ENCODE assay signal across 9 cellular contexts in the genomic region with DNA sequence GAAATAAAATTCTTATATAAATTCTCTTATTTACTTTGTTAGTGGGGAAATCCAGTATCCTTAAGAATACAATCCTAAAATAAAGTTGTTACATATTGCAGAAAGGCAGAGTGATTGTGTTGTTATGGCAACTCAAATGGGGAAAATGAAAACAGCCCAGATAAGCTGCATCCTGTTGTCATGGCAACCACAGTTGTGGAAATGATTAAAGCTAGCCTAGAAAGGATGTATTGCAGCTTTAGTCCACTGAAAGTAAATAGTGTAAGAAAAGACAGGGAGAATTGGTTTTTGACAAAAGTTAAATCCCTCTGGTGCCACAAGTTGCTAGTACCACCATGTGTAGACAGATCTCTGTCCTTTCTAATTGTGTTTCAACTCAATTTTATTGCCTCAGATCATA. TPM values are rescaled to one million over a fixed set of nuclear protein-coding genes. Genes with fewer than 3 reads are reported as not detected.
DNase-seq lines count a peak whose midpoint lies in the region; ATAC-seq and TF ChIP-seq lines count a peak whose summit lies in the region.
"Had no signal": no experiment of that assay in that cellular context is flagged by ENCODE, and none has a peak within 500 bp of the region (broad histone marks: within the 10 kb centered on the region; RNA-seq: fewer than 3 reads in every experiment).

No MANE protein-coding gene starts in this region.

- H3K4me1 ChIP-seq in mucosa of descending colon (ENCODE audit: low read depth) (no peaks in the 10 kb centered on the region), breast epithelium (no peaks in the 10 kb centered on the region)

- H3K4me3 ChIP-seq in Jurkat, Clone E6-1 (ENCODE audit: low read length), result no peak overlapping the region
- H3K4me3 ChIP-seq in mucosa of descending colon (no peak overlapping the region), breast epithelium (no peak overlapping the region)

- intact Hi-C loops in mucosa of descending colon (cut with DNase I, micrococcal nuclease) (no loop called here), breast epithelium (cut with DNase I; ENCODE audit: low total_unique reads) (no loop called here)

- no peak overlapping the region for H3K27ac ChIP-seq in breast epithelium
- H3K27ac ChIP-seq: neutrophil had no signal

- no peaks in the 10 kb centered on the region for H3K27me3 ChIP-seq in breast epithelium
- H3K27me3 ChIP-seq: neutrophil had no signal

- H3K36me3 ChIP-seq in mucosa of descending colon (ENCODE audit: low read depth) (no peaks in the 10 kb centered on the region), breast epithelium (no peaks in the 10 kb centered on the region)
- H3K36me3 ChIP-seq: neutrophil had no signal

- ATAC-seq in mucosa of descending colon, result peak; percentile 33
- no peak for ATAC-seq in omental fat pad (ENCODE audit: low FRiP score)
- no peak for ATAC-seq in GM21737 (IDR thresholded peaks at IDR 0.05; ENCODE audit: unreplicated experiment)

- DNase-seq in SKM-1 treated with dmso at 0.1 percent for 144 hours (lab: John Stamatoyannopoulos, UW; ENCODE audit: unreplicated experiment) (peak; percentile 15), SKM-1 (lab: John Stamatoyannopoulos, UW; ENCODE audit: unreplicated experiment) (no peak), astrocyte of the hippocampus (ENCODE audit: low read depth, low spot score) (peak; percentile 67), mucosa of descending colon (no peak), breast epithelium (ENCODE audit: low spot score in 2 of 2) (no peak), omental fat pad (ENCODE audit: low spot score) (no peak)
- peak; percentile 60 for DNase-seq in Jurkat, Clone E6-1 (ENCODE audit: low read depth, low spot score)

- no peak for TF ChIP-seq CTCF in mucosa of descending colon (IDR thresholded peaks at IDR 0.05)
- no peak for TF ChIP-seq CTCF in breast epithelium (IDR thresholded peaks at IDR 0.05)
- TF ChIP-seq CTCF in omental fat pad (IDR thresholded peaks at IDR 0.05), result no peak

- no peak for TF ChIP-seq POLR2A in breast epithelium (IDR thresholded peaks at IDR 0.05)

- no peaks in the 10 kb centered on the region for H3K9me3 ChIP-seq in mucosa of descending colon
- H3K9me3 ChIP-seq in breast epithelium, result no peaks in the 10 kb centered on the region
- H3K9me3 ChIP-seq: neutrophil had no signal

RNA-seq across cellular contexts. Expression of a gene that starts 43.2 kb away (rescaled TPM):
- 12.9 TPM for polyA plus RNA-seq in Jurkat, Clone E6-1 (2012; ENCODE audit: insufficient read depth, insufficient read length)
- 10 to 100 TPM; 12.4 to 19.5 (median 16.0) TPM for total RNA-seq in mucosa of descending colon
- 10 to 100 TPM; 13.4 to 24.3 (median 15.1) TPM for total RNA-seq in breast epithelium
- 10 to 100 TPM in 3 of 4 donors, 1 to 10 TPM in 1; 9.2 to 14.4 (median 14.0) TPM for total RNA-seq in omental fat pad

Comparison
In these comparisons a context has a peak if more than half of its experiments do, and no peak if none do; other contexts are left out.
1. DNase-seq: peak in SKM-1 treated with dmso at 0.1 percent for 144 hours (single experiment), Jurkat, Clone E6-1 (single experiment) and astrocyte of the hippocampus (single experiment); none in SKM-1 (single experiment), mucosa of descending colon (0 of 3), breast epithelium (0 of 2) and omental fat pad (single experiment).